Comparison of ENCODE assay signal across 36 cellular contexts in genomic region chr3:122466701-122467240, GRCh38.
"Had no signal": no experiment of that assay in that cellular context is flagged by ENCODE, and none has a peak within 500 bp of the region (broad histone marks: within the 10 kb centered on the region; RNA-seq: fewer than 3 reads in every experiment).

No MANE protein-coding gene starts in this region.

- H3K27me3 Mint-ChIP-seq: activated CD4-positive, alpha-beta memory T cell treated with anti-CD3 and anti-CD28 coated beads for 36 hours; activated CD4-positive, alpha-beta T cell treated with anti-CD3 and anti-CD28 coated beads for 36 hours; activated CD4-positive, alpha-beta T cell treated with anti-CD3 and anti-CD28 coated beads, Interleukin-2, amount 10 ng/mL, durations not matched to agents 24 days and 14 days; activated CD8-positive, alpha-beta memory T cell treated with anti-CD3 and anti-CD28 coated beads, Interleukin-2, amount 10 ng/mL, durations not matched to agents 7 days and 5 days; activated naive CD4-positive, alpha-beta T cell treated with anti-CD3 and anti-CD28 coated beads, Interleukin-2, amount 10 ng/mL, durations not matched to agents 7 days and 5 days; activated naive CD8-positive, alpha-beta T cell treated with anti-CD3 and anti-CD28 coated beads, Interleukin-2, amount 10 ng/mL, durations not matched to agents 7 days and 5 days; brain; central memory CD8-positive, alpha-beta T cell; effector memory CD8-positive, alpha-beta T cell; T-helper 17 cell had no signal

- H3K4me3 Mint-ChIP-seq: activated CD4-positive, alpha-beta memory T cell treated with anti-CD3 and anti-CD28 coated beads for 36 hours; activated CD4-positive, alpha-beta T cell treated with anti-CD3 and anti-CD28 coated beads for 36 hours; activated CD4-positive, alpha-beta T cell treated with anti-CD3 and anti-CD28 coated beads, Interleukin-2, amount 10 ng/mL, durations not matched to agents 24 days and 14 days; activated CD8-positive, alpha-beta memory T cell treated with anti-CD3 and anti-CD28 coated beads, Interleukin-2, amount 10 ng/mL, durations not matched to agents 7 days and 5 days; activated CD8-positive, alpha-beta T cell treated with anti-CD3 and anti-CD28 coated beads, Interleukin-2, amount 10 ng/mL, durations not matched to agents 7 days and 5 days; activated naive CD4-positive, alpha-beta T cell treated with anti-CD3 and anti-CD28 coated beads, Interleukin-2, amount 10 ng/mL, durations not matched to agents 7 days and 5 days; activated naive CD8-positive, alpha-beta T cell treated with anti-CD3 and anti-CD28 coated beads, Interleukin-2, amount 10 ng/mL, durations not matched to agents 7 days and 5 days; activated T-cell treated with anti-CD3 and anti-CD28 coated beads, Interleukin-2, amount 50 U/mL, for 72 hours; brain; central memory CD8-positive, alpha-beta T cell; effector memory CD8-positive, alpha-beta T cell; T-helper 17 cell; T-helper 2 cell treated with Interferon-gamma antibody and Interleukin-4, amounts not matched to agents 5 μg/mL and 100 μg/mL, for 36 hours had no signal

- H3K27ac ChIP-seq: ascending aorta, breast epithelium, cardiac muscle cell, esophagus muscularis mucosa, foreskin keratinocyte, gastrocnemius medialis, heart left ventricle, WERI-Rb-1 had no signal

- ATAC-seq: activated CD4-positive, alpha-beta T cell treated with anti-CD3 and anti-CD28 coated beads for 36 hours; activated CD8-positive, alpha-beta memory T cell treated with anti-CD3 and anti-CD28 coated beads, Interleukin-2, amount 10 ng/mL, durations not matched to agents 7 days and 5 days; activated CD8-positive, alpha-beta T cell treated with anti-CD3 and anti-CD28 coated beads, Interleukin-2, amount 10 ng/mL, durations not matched to agents 7 days and 5 days; activated naive CD4-positive, alpha-beta T cell treated with anti-CD3 and anti-CD28 coated beads, Interleukin-2, amount 50 U/mL, for 72 hours; activated T-cell treated with anti-CD3 and anti-CD28 coated beads, Interleukin-2, amount 50 U/mL, for 72 hours; effector memory CD8-positive, alpha-beta T cell; foreskin keratinocyte; gastrocnemius medialis; heart left ventricle; T-helper 17 cell had no signal

- H3K4me3 ChIP-seq: ascending aorta, breast epithelium, cardiac muscle cell, esophagus muscularis mucosa, gastrocnemius medialis, heart left ventricle had no signal

- H3K4me1 ChIP-seq: ascending aorta, breast epithelium, foreskin keratinocyte had no signal

- DNase-seq: activated CD4-positive, alpha-beta memory T cell treated with anti-CD3 and anti-CD28 coated beads for 36 hours; activated CD4-positive, alpha-beta T cell treated with anti-CD3 and anti-CD28 coated beads for 36 hours; activated CD4-positive, alpha-beta T cell treated with anti-CD3 and anti-CD28 coated beads, Interleukin-2, amount 10 ng/mL, durations not matched to agents 24 days and 14 days; activated CD4-positive, CD25-positive, alpha-beta regulatory T cell; activated CD4-positive, CD25-positive, alpha-beta regulatory T cell treated with anti-CD3 and anti-CD28 coated beads, Interleukin-2, amount 50 U/mL, for 72 hours; activated CD8-positive, alpha-beta memory T cell treated with anti-CD3 and anti-CD28 coated beads, Interleukin-2, amount 10 ng/mL, durations not matched to agents 7 days and 5 days; activated CD8-positive, alpha-beta memory T cell treated with anti-CD3 and anti-CD28 coated beads, Interleukin-2, amount 50 U/mL, for 4 hours; activated CD8-positive, alpha-beta T cell treated with anti-CD3 and anti-CD28 coated beads, Interleukin-2, amount 10 ng/mL, durations not matched to agents 7 days and 5 days; activated gamma-delta T cell; activated naive CD4-positive, alpha-beta T cell; activated naive CD4-positive, alpha-beta T cell treated with anti-CD3 and anti-CD28 coated beads, Interleukin-2, amount 10 ng/mL, durations not matched to agents 7 days and 5 days; activated naive CD8-positive, alpha-beta T cell treated with anti-CD3 and anti-CD28 coated beads, Interleukin-2, amount 10 ng/mL, durations not matched to agents 7 days and 5 days; activated T-cell treated with anti-CD3 and anti-CD28 coated beads, Interleukin-2, amount 50 U/mL, for 1 hour; activated T-cell treated with anti-CD3 and anti-CD28 coated beads, Interleukin-2, amount 50 U/mL, for 72 hours; cortex of kidney; dermis blood vessel endothelial cell; effector CD4-positive, alpha-beta T cell; effector memory CD8-positive, alpha-beta T cell; erythroblast; foreskin keratinocyte; gastrocnemius medialis; glutamatergic neuron; heart left ventricle; T-helper 1 cell; T-helper 17 cell; T1000; WERI-Rb-1 had no signal

- H3K36me3 ChIP-seq: breast epithelium had no signal

- H3K27me3 ChIP-seq: ascending aorta, breast epithelium, cardiac muscle cell, esophagus muscularis mucosa, foreskin keratinocyte, gastrocnemius medialis, heart left ventricle had no signal

- H3K9me3 Mint-ChIP-seq: activated CD4-positive, alpha-beta memory T cell treated with anti-CD3 and anti-CD28 coated beads for 36 hours; activated CD4-positive, alpha-beta T cell treated with anti-CD3 and anti-CD28 coated beads, Interleukin-2, amount 10 ng/mL, durations not matched to agents 24 days and 14 days; activated naive CD4-positive, alpha-beta T cell treated with anti-CD3 and anti-CD28 coated beads, Interleukin-2, amount 10 ng/mL, durations not matched to agents 7 days and 5 days; activated naive CD4-positive, alpha-beta T cell treated with anti-CD3 and anti-CD28 coated beads, Interleukin-2, amount 50 U/mL, for 72 hours; activated naive CD8-positive, alpha-beta T cell treated with anti-CD3 and anti-CD28 coated beads, Interleukin-2, amount 10 ng/mL, durations not matched to agents 7 days and 5 days; activated T-cell treated with anti-CD3 and anti-CD28 coated beads, Interleukin-2, amount 50 U/mL, for 72 hours; brain; central memory CD8-positive, alpha-beta T cell; effector memory CD8-positive, alpha-beta T cell; T-helper 2 cell treated with Interferon-gamma antibody and Interleukin-4, amounts not matched to agents 5 μg/mL and 100 μg/mL, for 36 hours had no signal

- H3K9me3 ChIP-seq: ascending aorta, breast epithelium, esophagus muscularis mucosa, gastrocnemius medialis, heart left ventricle had no signal

- FAIRE-seq: colon had no signal
